ENCODE assay signal across 8 cellular contexts in genomic region chr6:142846459-142846831, GRCh38.
DNase-seq lines count a peak whose midpoint lies in the region; ATAC-seq and TF ChIP-seq lines count a peak whose summit lies in the region.

No MANE protein-coding gene starts in this region.

- no peak overlapping the region for H2AFZ ChIP-seq in smooth muscle cell (ENCODE audit: low read depth)

- H4K20me1 ChIP-seq in smooth muscle cell (ENCODE audit: low read depth), result no peaks in the 10 kb centered on the region

- H3K27me3 Mint-ChIP-seq in activated CD4-positive, alpha-beta memory T cell treated with anti-CD3 and anti-CD28 coated beads for 36 hours, result no peaks in the 10 kb centered on the region

- H3K27me3 ChIP-seq in smooth muscle cell (ENCODE audit: low read depth), result no peaks in the 10 kb centered on the region

- TF ChIP-seq CTCF in fibroblast of villous mesenchyme (IDR thresholded peaks at IDR 0.05; ENCODE audit: insufficient read depth, low read depth, low read length) (no peak), smooth muscle cell (IDR thresholded peaks at IDR 0.05; ENCODE audit: borderline replicate concordance, insufficient read depth, poor library complexity, severe bottlenecking) (no peak)

- H3K4me3 ChIP-seq in fibroblast of villous mesenchyme (ENCODE audit: low read depth, low read length), result peak overlapping the region; percentile 9
- peak overlapping the region; percentile 37 for H3K4me3 ChIP-seq in smooth muscle cell

- H3K36me3 Mint-ChIP-seq in activated CD4-positive, alpha-beta memory T cell treated with anti-CD3 and anti-CD28 coated beads for 36 hours, result peaks cover 4% of the 10 kb centered on the region

- H3K79me2 ChIP-seq in smooth muscle cell (ENCODE audit: low read depth), result peaks cover 26% of the 10 kb centered on the region

- CTCF ChIA-PET in HEK293T (lab: Yijun Ruan, JAX), result interaction anchor here (0.7 kb wide), 1 partner anchor 52 kb away, joined by 3 read pairs; no protein-coding TSS in a partner anchor
- CTCF ChIA-PET in activated CD4-positive, alpha-beta memory T cell treated with anti-CD3 and anti-CD28 coated beads for 36 hours (lab: Charles Lee), result no interaction called here

- 33% methylated on average over 2 of the region's 2 CpGs for WGBS in smooth muscle cell (ENCODE audit: low lambda C conversion rate)

- peak overlapping the region; percentile 94 for H3K27ac ChIP-seq in smooth muscle cell (ENCODE audit: low read depth)

- H3K27ac Mint-ChIP-seq in activated CD4-positive, alpha-beta memory T cell treated with anti-CD3 and anti-CD28 coated beads for 36 hours, result peak overlapping the region; percentile 88

- no peaks in the 10 kb centered on the region for H3K36me3 ChIP-seq in smooth muscle cell (ENCODE audit: low read depth)

- peak overlapping the region; percentile 73 for H3K4me2 ChIP-seq in smooth muscle cell

- H3K4me3 Mint-ChIP-seq in activated CD4-positive, alpha-beta memory T cell treated with anti-CD3 and anti-CD28 coated beads for 36 hours, result peak overlapping the region; percentile 72

- POLR2A ChIA-PET in HEK293T (lab: Yijun Ruan, JAX), result interaction anchor here (1.4 kb wide), 1 partner anchor 99 kb away, joined by 5 read pairs; the partner anchor contains the start of gene HIVEP2
- POLR2A ChIA-PET in activated CD4-positive, alpha-beta memory T cell treated with anti-CD3 and anti-CD28 coated beads for 36 hours (lab: Charles Lee), result interaction anchor here (1.3 to 3.2 kb wide), 2 partner anchors 8 to 80 kb away, joined by 4 to 20 read pairs; no protein-coding TSS in a partner anchor

- H3K9ac ChIP-seq in smooth muscle cell (ENCODE audit: low read depth), result peak overlapping the region; percentile 75

- no peak for DNase-seq in HEK293T (ENCODE audit: extremely low spot score)
- DNase-seq in activated CD4-positive, alpha-beta memory T cell treated with anti-CD3 and anti-CD28 coated beads for 36 hours, result no peak
- DNase-seq in fibroblast of villous mesenchyme (ENCODE audit: low read depth), result peak; percentile 86
- DNase-seq in smooth muscle cell (lab: John Stamatoyannopoulos, UW; ENCODE audit: unreplicated experiment), result no peak
- no peak for DNase-seq in HK-2 (ENCODE audit: unreplicated experiment)
- no peak for DNase-seq in H4 (ENCODE audit: low spot score)

- peaks cover 98% of the 10 kb centered on the region for H3K4me1 Mint-ChIP-seq in activated CD4-positive, alpha-beta memory T cell treated with anti-CD3 and anti-CD28 coated beads for 36 hours (ENCODE audit: low read depth)

- peaks cover 19% of the 10 kb centered on the region for H3F3A ChIP-seq in smooth muscle cell (ENCODE audit: low read depth)

- no peak for ATAC-seq in HG03457 (IDR thresholded peaks at IDR 0.05; ENCODE audit: unreplicated experiment)
- ATAC-seq in GM19397 (IDR thresholded peaks at IDR 0.05; ENCODE audit: unreplicated experiment), result no peak

- no peaks in the 10 kb centered on the region for H3K9me3 Mint-ChIP-seq in activated CD4-positive, alpha-beta memory T cell treated with anti-CD3 and anti-CD28 coated beads for 36 hours

- intact Hi-C loops in activated CD4-positive, alpha-beta memory T cell treated with anti-CD3 and anti-CD28 coated beads for 36 hours (cut with micrococcal nuclease), result loop anchor here (5.0 kb wide), 1 partner anchor 154 kb away; no protein-coding TSS in a partner anchor

- H3K4me1 ChIP-seq in smooth muscle cell (ENCODE audit: low read depth), result peaks cover 68% of the 10 kb centered on the region

- H3K9me3 ChIP-seq in smooth muscle cell (replicated peaks; ENCODE audit: low read depth), result no peaks in the 10 kb centered on the region

TF ChIP-seq in HEK293T, 16 proteins besides CTCF, POLR2A, EP300 and RAD21:
- TF ChIP-seq PKNOX1 (IDR thresholded peaks at IDR 0.05), result peak; percentile 88
- no peak for TF ChIP-seq SP1 (IDR thresholded peaks at IDR 0.05)
